10 cellular contexts compared by ENCODE assay signal in the genomic region with DNA sequence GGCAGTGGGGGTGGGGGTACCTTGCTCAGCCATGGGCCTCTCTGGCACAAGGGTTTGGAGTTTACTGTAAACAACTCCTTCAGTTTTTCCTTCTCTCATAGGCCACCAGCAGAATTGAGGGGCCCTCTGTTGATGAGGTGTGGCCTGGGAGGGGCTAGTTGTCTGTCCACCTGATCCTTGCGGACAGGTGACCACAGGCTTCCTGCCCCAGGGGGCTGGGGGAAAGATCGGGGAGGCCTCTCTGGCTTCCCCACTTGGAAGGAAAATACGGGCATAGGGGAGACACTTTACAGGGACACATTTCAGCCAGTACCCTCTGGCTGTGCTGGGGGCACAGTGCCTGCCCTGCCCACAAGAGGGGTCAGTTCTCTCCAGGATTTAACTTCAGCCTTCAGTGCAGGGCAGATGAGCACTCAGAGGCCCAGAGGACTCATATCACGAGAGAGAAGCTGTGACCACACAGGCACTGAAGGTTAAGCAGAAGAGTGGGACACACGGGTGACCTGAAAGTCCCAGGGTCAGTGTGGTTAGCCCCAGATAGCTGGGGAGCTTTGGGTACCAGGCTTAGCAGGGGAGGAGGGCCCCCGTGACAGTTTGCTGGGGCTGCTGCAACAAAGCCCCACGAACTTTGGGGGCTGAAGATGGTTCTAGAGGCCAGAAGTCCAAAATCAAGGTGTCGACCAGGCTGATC.
DNase-seq lines count a peak whose midpoint lies in the region; ATAC-seq and TF ChIP-seq lines count a peak whose summit lies in the region.
"Had no signal": no experiment of that assay in that cellular context is flagged by ENCODE, and none has a peak within 500 bp of the region (broad histone marks: within the 10 kb centered on the region; RNA-seq: fewer than 3 reads in every experiment).

No MANE protein-coding gene starts in this region.

- peaks cover 85 to 99% (median 94%) of the 10 kb centered on the region in 6 donors for H3K4me1 ChIP-seq in spleen

- no peak for TF ChIP-seq CTCF in spleen (IDR thresholded peaks at IDR 0.05 in 8 of 11, conservative IDR thresholded peaks at IDR 0.05 in 3 of 11)

- H3K4me1 Mint-ChIP-seq in activated CD4-positive, alpha-beta memory T cell treated with anti-CD3 and anti-CD28 coated beads for 36 hours (ENCODE audit: low read depth), result peaks cover 78% of the 10 kb centered on the region
- peaks cover 87 to 91% of the 10 kb centered on the region in 2 donors for H3K4me1 Mint-ChIP-seq in immature natural killer cell

- H3K27ac ChIP-seq in spleen, result peak overlapping the region; percentile 36 to 95 (median 77)
- H3K27ac ChIP-seq: brain microvascular endothelial cell had no signal

- intact Hi-C loops in activated CD4-positive, alpha-beta memory T cell treated with anti-CD3 and anti-CD28 coated beads for 36 hours (cut with micrococcal nuclease), result no loop called here
- intact Hi-C loops in spleen (cut with DNase I; ENCODE audit: low total_unique reads), result no loop called here

- POLR2A ChIA-PET in activated CD4-positive, alpha-beta memory T cell treated with anti-CD3 and anti-CD28 coated beads for 36 hours (lab: Charles Lee), result no interaction called here

- 67 to 82% (median 78%) methylated on average over 8 of the region's 8 CpGs for WGBS in spleen, 5 donors

- DNase-seq in COR-L47 (lab: John Stamatoyannopoulos, UW), result peak; percentile 26
- DNase-seq in activated CD4-positive, alpha-beta memory T cell treated with anti-CD3 and anti-CD28 coated beads for 36 hours, result no peak
- no peak for DNase-seq in immature natural killer cell
- DNase-seq in spleen, result no peak
- no peak for DNase-seq in SHP77 treated with DMSO at 0.1 percent for 48 hours (lab: John Stamatoyannopoulos, UW)
- no peak for DNase-seq in stimulated activated CD4-positive, alpha-beta T cell treated with anti-CD3 and anti-CD28 coated beads, Interleukin-2, amount 100 ng/mL, for 48 hours
- no peak for DNase-seq in putamen (ENCODE audit: low spot score)
- DNase-seq: brain microvascular endothelial cell, NCI-H1694 had no signal

- H3K36me3 Mint-ChIP-seq in activated CD4-positive, alpha-beta memory T cell treated with anti-CD3 and anti-CD28 coated beads for 36 hours, result no peaks in the 10 kb centered on the region
- H3K36me3 Mint-ChIP-seq in immature natural killer cell, result no peaks in the 10 kb centered on the region

- H3K36me3 ChIP-seq in spleen, result peaks cover 0 to 14% (median 0%) of the 10 kb centered on the region in 6 donors

- H3K4me3 ChIP-seq in spleen, result no peak overlapping the region

- CTCF ChIA-PET in activated CD4-positive, alpha-beta memory T cell treated with anti-CD3 and anti-CD28 coated beads for 36 hours (lab: Charles Lee), result interaction anchor here (6.5 kb wide), 1 partner anchor 14 kb away, joined by 77 read pairs; no protein-coding TSS in a partner anchor

- no peaks in the 10 kb centered on the region for H3K9me3 ChIP-seq in spleen

- no peak overlapping the region for H3K4me3 Mint-ChIP-seq in activated CD4-positive, alpha-beta memory T cell treated with anti-CD3 and anti-CD28 coated beads for 36 hours
- peak overlapping the region; percentile 7 to 47 (median 25) for H3K4me3 Mint-ChIP-seq in immature natural killer cell

- no peak for ATAC-seq in HG02623 (IDR thresholded peaks at IDR 0.05; ENCODE audit: unreplicated experiment)

- H3K9me3 Mint-ChIP-seq in activated CD4-positive, alpha-beta memory T cell treated with anti-CD3 and anti-CD28 coated beads for 36 hours, result no peaks in the 10 kb centered on the region
- H3K9me3 Mint-ChIP-seq in immature natural killer cell, result no peaks in the 10 kb centered on the region

- TF ChIP-seq POLR2A in spleen (IDR thresholded peaks at IDR 0.05), result no peak

- no peaks in the 10 kb centered on the region for H3K27me3 Mint-ChIP-seq in activated CD4-positive, alpha-beta memory T cell treated with anti-CD3 and anti-CD28 coated beads for 36 hours
- no peaks in the 10 kb centered on the region for H3K27me3 Mint-ChIP-seq in immature natural killer cell (ENCODE audit: low read depth in 3 of 3)

- H3K27me3 ChIP-seq in spleen (replicated peaks in 1 of 7), result no peaks in the 10 kb centered on the region
- H3K27me3 ChIP-seq: brain microvascular endothelial cell had no signal

- H3K27ac Mint-ChIP-seq in activated CD4-positive, alpha-beta memory T cell treated with anti-CD3 and anti-CD28 coated beads for 36 hours, result peak overlapping the region; percentile 58
- H3K27ac Mint-ChIP-seq in immature natural killer cell, result peak overlapping the region; percentile 39 to 74 (median 65)
